8 cellular contexts compared by ENCODE assay signal in genomic region chr10:71727429-71728217, GRCh38. TPM values are rescaled to one million over a fixed set of nuclear protein-coding genes. Genes with fewer than 3 reads are reported as not detected.
DNase-seq lines count a peak whose midpoint lies in the region; ATAC-seq lines count a peak whose summit lies in the region.

No MANE protein-coding gene starts in this region.

- CTCF ChIA-PET in activated naive CD4-positive, alpha-beta T cell treated with anti-CD3 and anti-CD28 coated beads for 36 hours (lab: Charles Lee): interaction anchor here (0.8 to 4.8 kb wide), 11 partner anchors 10 to 46 kb away, joined by 3 to 29 read pairs (median 4); partner anchors contain the start of gene VSIR

- ATAC-seq in HG03064 (IDR thresholded peaks at IDR 0.05; ENCODE audit: low read depth, unreplicated experiment): peak; percentile 61
- ATAC-seq in stimulated activated naive B cell treated with anti-CD40 and anti-IgM and Interleukin-4, amounts not matched to agents 10 μg/mL and 1 μg/mL and 100 μg/mL, for 72 hours (replicated peaks): peak; percentile 81

- H3K27ac Mint-ChIP-seq in activated naive CD4-positive, alpha-beta T cell treated with anti-CD3 and anti-CD28 coated beads for 36 hours: peak overlapping the region; percentile 98
- H3K27ac Mint-ChIP-seq in stimulated activated naive B cell treated with anti-CD40 and anti-IgM and Interleukin-4, amounts not matched to agents 10 μg/mL and 1 μg/mL and 100 μg/mL, for 72 hours: peak overlapping the region; percentile 57

- no peaks in the 10 kb centered on the region for H3K36me3 Mint-ChIP-seq in activated naive CD4-positive, alpha-beta T cell treated with anti-CD3 and anti-CD28 coated beads for 36 hours (ENCODE audit: low read depth)
- H3K36me3 Mint-ChIP-seq in stimulated activated naive B cell treated with anti-CD40 and anti-IgM and Interleukin-4, amounts not matched to agents 10 μg/mL and 1 μg/mL and 100 μg/mL, for 72 hours: no peaks in the 10 kb centered on the region

- H3K4me1 Mint-ChIP-seq in activated naive CD4-positive, alpha-beta T cell treated with anti-CD3 and anti-CD28 coated beads for 36 hours (ENCODE audit: low read depth): peaks cover 90% of the 10 kb centered on the region
- peaks cover 44 to 60% of the 10 kb centered on the region in 2 donors for H3K4me1 Mint-ChIP-seq in stimulated activated naive B cell treated with anti-CD40 and anti-IgM and Interleukin-4, amounts not matched to agents 10 μg/mL and 1 μg/mL and 100 μg/mL, for 72 hours

- DNase-seq in activated gamma-delta T cell treated with Interleukin-2 at 50 U/mL for 16 hours: peak; percentile 76
- no peak for DNase-seq in activated gamma-delta T cell (lab: John Stamatoyannopoulos, UW)
- DNase-seq in OCI-M1 (lab: John Stamatoyannopoulos, UW): peak; percentile 82
- peak; percentile 88 for DNase-seq in activated naive CD4-positive, alpha-beta T cell treated with anti-CD3 and anti-CD28 coated beads for 36 hours
- DNase-seq in iris pigment epithelial cell (ENCODE audit: low read depth): peak; percentile 19
- peak; percentile 51 for DNase-seq in stimulated activated naive B cell treated with anti-CD40 and anti-IgM and Interleukin-4, amounts not matched to agents 10 μg/mL and 1 μg/mL and 100 μg/mL, for 72 hours
- DNase-seq in NCI-H128 (lab: John Stamatoyannopoulos, UW; ENCODE audit: unreplicated experiment): no peak

- H3K9me3 Mint-ChIP-seq in activated naive CD4-positive, alpha-beta T cell treated with anti-CD3 and anti-CD28 coated beads for 36 hours: no peaks in the 10 kb centered on the region
- H3K9me3 Mint-ChIP-seq in stimulated activated naive B cell treated with anti-CD40 and anti-IgM and Interleukin-4, amounts not matched to agents 10 μg/mL and 1 μg/mL and 100 μg/mL, for 72 hours: no peaks in the 10 kb centered on the region

- intact Hi-C loops in activated naive CD4-positive, alpha-beta T cell treated with anti-CD3 and anti-CD28 coated beads for 36 hours (cut with micrococcal nuclease): loop anchor here (1.0 to 2.0 kb wide), 3 partner anchors 9 to 593 kb away; no protein-coding TSS in a partner anchor

- H3K4me3 Mint-ChIP-seq in activated naive CD4-positive, alpha-beta T cell treated with anti-CD3 and anti-CD28 coated beads for 36 hours: peak overlapping the region; percentile 64
- peak overlapping the region; percentile 18 to 37 for H3K4me3 Mint-ChIP-seq in stimulated activated naive B cell treated with anti-CD40 and anti-IgM and Interleukin-4, amounts not matched to agents 10 μg/mL and 1 μg/mL and 100 μg/mL, for 72 hours

- H3K27me3 Mint-ChIP-seq in activated naive CD4-positive, alpha-beta T cell treated with anti-CD3 and anti-CD28 coated beads for 36 hours (ENCODE audit: low read depth): no peaks in the 10 kb centered on the region
- peaks cover 0 to 2% of the 10 kb centered on the region in 2 donors for H3K27me3 Mint-ChIP-seq in stimulated activated naive B cell treated with anti-CD40 and anti-IgM and Interleukin-4, amounts not matched to agents 10 μg/mL and 1 μg/mL and 100 μg/mL, for 72 hours

RNA-seq across cellular contexts. Expression of gene C10orf105, which starts 8.0 kb away (rescaled TPM):
- total RNA-seq in activated naive CD4-positive, alpha-beta T cell treated with anti-CD3 and anti-CD28 coated beads for 36 hours: under 1 TPM; 0.32 to 0.36 TPM

RNA-seq across cellular contexts. Expression of gene VSIR, which starts 45.7 kb away (rescaled TPM):
- 10 to 100 TPM; 52.0 to 55.5 TPM for total RNA-seq in activated naive CD4-positive, alpha-beta T cell treated with anti-CD3 and anti-CD28 coated beads for 36 hours

Comparison
In these comparisons a context has a peak if more than half of its experiments do, and no peak if none do; other contexts are left out.
1. DNase-seq: peak in activated gamma-delta T cell treated with Interleukin-2 at 50 U/mL for 16 hours (single experiment), OCI-M1 (single experiment), activated naive CD4-positive, alpha-beta T cell treated with anti-CD3 and anti-CD28 coated beads for 36 hours (single experiment), iris pigment epithelial cell (single experiment) and stimulated activated naive B cell treated with anti-CD40 and anti-IgM and Interleukin-4, amounts not matched to agents 10 μg/mL and 1 μg/mL and 100 μg/mL, for 72 hours (single experiment); none in activated gamma-delta T cell (single experiment) and NCI-H128 (single experiment).